In the genomic region with DNA sequence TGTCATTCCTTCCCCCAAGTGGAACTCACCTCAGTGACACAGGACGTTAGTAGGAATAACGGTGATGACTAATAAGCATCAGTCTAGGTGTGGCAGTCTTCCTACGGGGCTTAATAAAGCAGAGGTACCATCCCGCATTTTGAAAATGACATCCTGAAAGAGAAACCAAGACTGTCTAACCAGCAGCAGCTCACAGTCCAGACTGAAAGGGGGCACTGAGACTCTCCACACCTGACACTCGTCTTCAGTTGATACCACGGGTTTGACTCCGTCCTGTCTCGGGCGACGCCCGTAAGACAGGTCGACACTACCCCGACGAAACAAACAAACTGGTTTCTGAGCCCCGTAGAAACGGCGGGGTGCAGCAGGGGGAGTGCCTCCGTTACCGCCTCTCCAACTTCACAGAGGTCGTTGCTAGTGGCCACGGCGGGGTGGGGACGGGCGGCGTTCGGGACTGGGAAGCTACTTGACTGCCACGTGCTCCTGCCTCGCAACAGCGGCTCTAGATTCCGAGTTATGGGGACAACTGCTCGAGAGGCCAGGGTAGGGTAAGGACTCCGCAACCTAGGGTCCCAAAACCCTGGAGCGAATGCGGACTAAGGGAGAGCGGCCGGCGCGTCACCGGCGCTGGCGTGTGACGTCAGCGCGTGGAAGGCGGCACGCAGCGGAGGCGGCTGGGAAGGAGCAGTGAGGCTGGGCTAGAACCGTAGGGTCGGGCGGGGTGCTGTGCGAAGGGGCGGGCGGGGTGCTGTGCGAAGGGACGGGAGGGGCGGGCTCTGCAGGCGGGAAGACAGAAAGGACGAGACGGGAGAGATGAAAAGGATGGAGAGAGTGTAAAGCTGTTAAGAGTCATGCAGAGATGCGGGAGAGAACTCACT, we compare ENCODE assay signal across 1 cellular context.
TF ChIP-seq lines count a peak whose summit lies in the region.

A gene with protein sequence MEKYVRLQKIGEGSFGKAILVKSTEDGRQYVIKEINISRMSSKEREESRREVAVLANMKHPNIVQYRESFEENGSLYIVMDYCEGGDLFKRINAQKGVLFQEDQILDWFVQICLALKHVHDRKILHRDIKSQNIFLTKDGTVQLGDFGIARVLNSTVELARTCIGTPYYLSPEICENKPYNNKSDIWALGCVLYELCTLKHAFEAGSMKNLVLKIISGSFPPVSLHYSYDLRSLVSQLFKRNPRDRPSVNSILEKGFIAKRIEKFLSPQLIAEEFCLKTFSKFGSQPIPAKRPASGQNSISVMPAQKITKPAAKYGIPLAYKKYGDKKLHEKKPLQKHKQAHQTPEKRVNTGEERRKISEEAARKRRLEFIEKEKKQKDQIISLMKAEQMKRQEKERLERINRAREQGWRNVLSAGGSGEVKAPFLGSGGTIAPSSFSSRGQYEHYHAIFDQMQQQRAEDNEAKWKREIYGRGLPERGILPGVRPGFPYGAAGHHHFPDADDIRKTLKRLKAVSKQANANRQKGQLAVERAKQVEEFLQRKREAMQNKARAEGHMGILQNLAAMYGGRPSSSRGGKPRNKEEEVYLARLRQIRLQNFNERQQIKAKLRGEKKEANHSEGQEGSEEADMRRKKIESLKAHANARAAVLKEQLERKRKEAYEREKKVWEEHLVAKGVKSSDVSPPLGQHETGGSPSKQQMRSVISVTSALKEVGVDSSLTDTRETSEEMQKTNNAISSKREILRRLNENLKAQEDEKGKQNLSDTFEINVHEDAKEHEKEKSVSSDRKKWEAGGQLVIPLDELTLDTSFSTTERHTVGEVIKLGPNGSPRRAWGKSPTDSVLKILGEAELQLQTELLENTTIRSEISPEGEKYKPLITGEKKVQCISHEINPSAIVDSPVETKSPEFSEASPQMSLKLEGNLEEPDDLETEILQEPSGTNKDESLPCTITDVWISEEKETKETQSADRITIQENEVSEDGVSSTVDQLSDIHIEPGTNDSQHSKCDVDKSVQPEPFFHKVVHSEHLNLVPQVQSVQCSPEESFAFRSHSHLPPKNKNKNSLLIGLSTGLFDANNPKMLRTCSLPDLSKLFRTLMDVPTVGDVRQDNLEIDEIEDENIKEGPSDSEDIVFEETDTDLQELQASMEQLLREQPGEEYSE (N-terminal part only) (minus strand): TSS at position 593 of the 878 bp plus-strand sequence. CDS start 9,953 bp downstream, outside the sequence.

TF ChIP-seq in A549, 52 proteins besides CTCF, POLR2A, EP300 and RAD21 (continued from another document):
- TF ChIP-seq, protein P1, sequence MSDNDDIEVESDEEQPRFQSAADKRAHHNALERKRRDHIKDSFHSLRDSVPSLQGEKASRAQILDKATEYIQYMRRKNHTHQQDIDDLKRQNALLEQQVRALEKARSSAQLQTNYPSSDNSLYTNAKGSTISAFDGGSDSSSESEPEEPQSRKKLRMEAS (IDR thresholded peaks at IDR 0.05): peak; percentile 49; the same call in 1 of the 2 replicates
- TF ChIP-seq ZNF302 (CRISPR knock-in tag; IDR thresholded peaks at IDR 0.05): no peak
- TF ChIP-seq HOXA7 (CRISPR knock-in tag; IDR thresholded peaks at IDR 0.05): no peak
